Comparison of ENCODE assay signal across 8 cellular contexts in genomic region chr6:52577022-52577777, GRCh38. TPM values are rescaled to one million over a fixed set of nuclear protein-coding genes. Genes with fewer than 3 reads are reported as not detected.
DNase-seq lines count a peak whose midpoint lies in the region; ATAC-seq and TF ChIP-seq lines count a peak whose summit lies in the region.

Gene TRAM2 (minus strand): TSS chr6:52577060. CDS start chr6:52576915, 145 bp downstream.

- H3K79me2 ChIP-seq in KMS-11 (ENCODE audit: insufficient read depth, low read depth) (peaks cover 49% of the 10 kb centered on the region), trophoblast cell (ENCODE audit: control insufficient read depth, insufficient read depth, low read length, poor library complexity) (peaks cover 13% of the 10 kb centered on the region)

- H3K4me1 Mint-ChIP-seq in activated naive CD8-positive, alpha-beta T cell treated with anti-CD3 and anti-CD28 coated beads for 36 hours: peaks cover 43% of the 10 kb centered on the region

- H3K18ac ChIP-seq in trophoblast cell (ENCODE audit: low read length): peak within 1 kb of the TSS; percentile 85

- DNase-seq in EL (peak; percentile 88), SKM-1 treated with dmso at 0.1 percent for 144 hours (lab: John Stamatoyannopoulos, UW; ENCODE audit: unreplicated experiment) (peak; percentile 65), Right ventricle myocardium inferior (ENCODE audit: missing footprints) (peak; percentile 95), trophoblast cell (peak; percentile 62 to 76), tibial artery (peak; percentile 72 to 90)
- peak; percentile 72 for DNase-seq in activated naive CD8-positive, alpha-beta T cell treated with anti-CD3 and anti-CD28 coated beads for 36 hours

- H3K4me3 Mint-ChIP-seq in activated naive CD8-positive, alpha-beta T cell treated with anti-CD3 and anti-CD28 coated beads for 36 hours: peak within 1 kb of the TSS; percentile 77

- H3K9me3 ChIP-seq in trophoblast cell (ENCODE audit: insufficient read depth, low read depth, low read length): peaks cover 2% of the 10 kb centered on the region
- no peaks in the 10 kb centered on the region for H3K9me3 ChIP-seq in tibial artery

- peaks cover 15% of the 10 kb centered on the region for H3K79me1 ChIP-seq in trophoblast cell (ENCODE audit: low read length)

- H3K9ac ChIP-seq in KMS-11: peak within 1 kb of the TSS; percentile 83
- peak within 1 kb of the TSS; percentile 92 for H3K9ac ChIP-seq in trophoblast cell (ENCODE audit: low read length)

- ATAC-seq in GM21737 (IDR thresholded peaks at IDR 0.05; ENCODE audit: unreplicated experiment): peak; percentile 50
- ATAC-seq in Right ventricle myocardium inferior: peak; percentile 90

- H3K36me3 Mint-ChIP-seq in activated naive CD8-positive, alpha-beta T cell treated with anti-CD3 and anti-CD28 coated beads for 36 hours: no peaks in the 10 kb centered on the region

- H2BK5ac ChIP-seq in trophoblast cell (ENCODE audit: low read depth, low read length, poor library complexity): peak within 1 kb of the TSS; percentile 93

- peak within 1 kb of the TSS; percentile 92 for H4K8ac ChIP-seq in trophoblast cell (ENCODE audit: low read depth, low read length)

- H3K27ac Mint-ChIP-seq in activated naive CD8-positive, alpha-beta T cell treated with anti-CD3 and anti-CD28 coated beads for 36 hours: peak within 1 kb of the TSS; percentile 56

- H2BK120ac ChIP-seq in trophoblast cell (ENCODE audit: insufficient read depth, low read length, poor library complexity): peak within 1 kb of the TSS; percentile 93

- no peaks in the 10 kb centered on the region for H3K9me3 Mint-ChIP-seq in activated naive CD8-positive, alpha-beta T cell treated with anti-CD3 and anti-CD28 coated beads for 36 hours

- H3K4ac ChIP-seq in trophoblast cell (ENCODE audit: low read depth, low read length): peak within 1 kb of the TSS; percentile 53

- H2AK5ac ChIP-seq in trophoblast cell (ENCODE audit: low read length): peak within 1 kb of the TSS; percentile 31

- H3K27me3 Mint-ChIP-seq in activated naive CD8-positive, alpha-beta T cell treated with anti-CD3 and anti-CD28 coated beads for 36 hours: no peaks in the 10 kb centered on the region

- no peak within 1 kb of the TSS for H3K23ac ChIP-seq in trophoblast cell (ENCODE audit: low read length)

- H3K4me1 ChIP-seq in KMS-11 (ENCODE audit: low read depth, poor library complexity, severe bottlenecking) (peaks cover 32% of the 10 kb centered on the region), trophoblast cell (ENCODE audit: control insufficient read depth in 1 of 2, insufficient read depth in 2 of 2, low read length in 2 of 2) (peaks cover 32 to 39% of the 10 kb centered on the region in 2 experiments), tibial artery (peaks cover 0 to 45% (median 34%) of the 10 kb centered on the region in 4 donors)

- H4K20me1 ChIP-seq in KMS-11 (ENCODE audit: insufficient read depth): peaks cover 17% of the 10 kb centered on the region

- WGBS in trophoblast cell (ENCODE audit: extremely low coverage, insufficient coverage, insufficient read length): no CpG with 5 or more reads among the region's 84 CpGs

- H2AFZ ChIP-seq in KMS-11 (ENCODE audit: low read depth): peak within 1 kb of the TSS; percentile 74
- H2AFZ ChIP-seq in trophoblast cell (ENCODE audit: insufficient read depth, low read length, poor library complexity): peak within 1 kb of the TSS; percentile 66

- peaks cover 5% of the 10 kb centered on the region; the same call in 1 of the 2 replicates for H3K36me3 ChIP-seq in KMS-11 (ENCODE audit: insufficient read depth)
- H3K36me3 ChIP-seq in trophoblast cell (ENCODE audit: control insufficient read depth in 1 of 2, insufficient read depth in 2 of 2, low read length in 2 of 2): no peaks in the 10 kb centered on the region
- H3K36me3 ChIP-seq in tibial artery: peaks cover 0 to under 1% (median 0%) of the 10 kb centered on the region in 3 donors

- peak within 1 kb of the TSS; percentile 93 for H4K91ac ChIP-seq in trophoblast cell (ENCODE audit: low read depth, low read length)

- peak within 1 kb of the TSS; percentile 84 for H3K27ac ChIP-seq in KMS-11
- H3K27ac ChIP-seq in trophoblast cell (ENCODE audit: low read depth, low read length): peak within 1 kb of the TSS; percentile 97
- peak within 1 kb of the TSS; percentile 98 to 99 for H3K27ac ChIP-seq in tibial artery

- H3K4me3 ChIP-seq in KMS-11 (IDR thresholded peaks at IDR 0.05; ENCODE audit: insufficient read depth, low read depth, low read length): peak within 1 kb of the TSS; percentile 75
- H3K4me3 ChIP-seq in trophoblast cell (ENCODE audit: low read depth, low read length): peak within 1 kb of the TSS; percentile 90
- H3K4me3 ChIP-seq in tibial artery: peak within 1 kb of the TSS; percentile 70 to 94

- H3K14ac ChIP-seq in trophoblast cell (ENCODE audit: low read length): peak within 1 kb of the TSS; percentile 95

- H2BK12ac ChIP-seq in trophoblast cell (ENCODE audit: low read length): peak within 1 kb of the TSS; percentile 19

- H3K4me2 ChIP-seq in KMS-11 (peak within 1 kb of the TSS; percentile 94), trophoblast cell (ENCODE audit: low read length) (peak within 1 kb of the TSS; percentile 79)

- no peak for TF ChIP-seq CTCF in KMS-11 (conservative IDR thresholded peaks at IDR 0.05; ENCODE audit: low read depth, low read length)
- TF ChIP-seq CTCF in tibial artery (IDR thresholded peaks at IDR 0.05): peak; percentile 20 to 24

- H3K27me3 ChIP-seq in KMS-11 (ENCODE audit: insufficient read depth, low read depth) (no peaks in the 10 kb centered on the region), trophoblast cell (ENCODE audit: insufficient read depth, low read length) (no peaks in the 10 kb centered on the region), tibial artery (no peaks in the 10 kb centered on the region)

- peak within 1 kb of the TSS; percentile 81 for H4K12ac ChIP-seq in trophoblast cell (ENCODE audit: low read depth, low read length)

- intact Hi-C loops in Right ventricle myocardium inferior (cut with DNase I) (loop anchor here (2.0 to 10.0 kb wide), 5 partner anchors 72 to 968 kb away; partner anchors contain the start of genes GCLC and MCM3), tibial artery (cut with DNase I; ENCODE audit: low total_unique reads) (loop anchor here (2.0 to 10.0 kb wide), 4 partner anchors 22 to 418 kb away; partner anchors contain the start of genes EFHC1 and GSTA4)

RNA-seq across cellular contexts. Expression of gene TRAM2, which starts in this region (rescaled TPM):
- total RNA-seq in activated naive CD8-positive, alpha-beta T cell treated with anti-CD3 and anti-CD28 coated beads for 36 hours: 1 to 10 TPM; 1.6 to 2.0 TPM
- 12.6 TPM for total RNA-seq in Right ventricle myocardium inferior
- polyA plus RNA-seq in trophoblast cell (2013): 30.3 and 31.3 TPM in 2 replicates

Comparison
In these comparisons a context has a peak if more than half of its experiments do, and no peak if none do; other contexts are left out.
1. Peak in every context shown above with its lines: DNase-seq, ATAC-seq, H3K4me3 ChIP-seq and H3K27ac ChIP-seq.